In genomic region chr17:40095356-40095943, GRCh38 we compare ENCODE assay signal across 10 cellular contexts. TPM values are rescaled to one million over a fixed set of nuclear protein-coding genes. Genes with fewer than 3 reads are reported as not detected.
DNase-seq lines count a peak whose midpoint lies in the region; ATAC-seq and TF ChIP-seq lines count a peak whose summit lies in the region.
"Had no signal": no experiment of that assay in that cellular context is flagged by ENCODE, and none has a peak within 500 bp of the region (broad histone marks: within the 10 kb centered on the region; RNA-seq: fewer than 3 reads in every experiment).

No MANE protein-coding gene starts in this region.

- no peaks in the 10 kb centered on the region for H3K27me3 ChIP-seq in CD4-positive, alpha-beta memory T cell (ENCODE audit: insufficient read depth, low read length)
- H3K27me3 ChIP-seq in Peyer's patch (no peaks in the 10 kb centered on the region), esophagus (ENCODE audit: control insufficient read depth in 1 of 2, insufficient read depth in 2 of 2, low read length in 2 of 2) (no peaks in the 10 kb centered on the region), sigmoid colon (no peaks in the 10 kb centered on the region), brain microvascular endothelial cell (replicated peaks) (no peaks in the 10 kb centered on the region)

- peaks cover 48 to 75% (median 61%) of the 10 kb centered on the region in 4 donors for H3K4me1 Mint-ChIP-seq in CD4-positive, alpha-beta memory T cell

- CTCF ChIA-PET in CD4-positive, alpha-beta memory T cell (lab: Charles Lee; ENCODE audit: partially characterized antibody) = interaction anchor here (1.0 to 13.8 kb wide), 4 partner anchors 10 to 66 kb away, joined by 4 to 217 read pairs (median 12); no protein-coding TSS in a partner anchor

- intact Hi-C loops in CD4-positive, alpha-beta memory T cell (cut with micrococcal nuclease) = no loop called here
- intact Hi-C loops in sigmoid colon (cut with DNase I) = no loop called here

- H3K27ac ChIP-seq in CD4-positive, alpha-beta memory T cell (ENCODE audit: low read depth, low read length) = peak overlapping the region; percentile 92
- H3K27ac ChIP-seq in Peyer's patch (peak overlapping the region; percentile 93 to 99 (median 96)), esophagus (ENCODE audit: low read depth in 2 of 2, low read length in 1 of 2) (peak overlapping the region; percentile 39 to 100), sigmoid colon (peak overlapping the region; percentile 97 to 100 (median 98)), brain microvascular endothelial cell (no peak overlapping the region)
- H3K27ac ChIP-seq: VCaP had no signal

- H3K4me1 ChIP-seq in CD4-positive, alpha-beta memory T cell (ENCODE audit: insufficient read depth, low read length) = peaks cover 66% of the 10 kb centered on the region
- H3K4me1 ChIP-seq in Peyer's patch = peaks cover 8 to 67% (median 33%) of the 10 kb centered on the region in 4 donors
- peaks cover 13 to 31% of the 10 kb centered on the region in 2 donors for H3K4me1 ChIP-seq in esophagus (ENCODE audit: control insufficient read depth in 2 of 2, insufficient read depth in 2 of 2, low read length in 1 of 2)
- H3K4me1 ChIP-seq in sigmoid colon = peaks cover 0 to 83% (median 82%) of the 10 kb centered on the region in 4 donors

- no peak for ATAC-seq in GM19324 (IDR thresholded peaks at IDR 0.05; ENCODE audit: low FRiP score, unreplicated experiment)

- no peak for TF ChIP-seq EP300 in sigmoid colon (IDR thresholded peaks at IDR 0.05)

- H3K27ac Mint-ChIP-seq in CD4-positive, alpha-beta memory T cell = peak overlapping the region; percentile 86 to 99 (median 95)

- 60 to 64% methylated on average over 17 of the region's 17 CpGs for WGBS in esophagus, 2 donors
- 47 to 64% methylated on average over 17 of the region's 17 CpGs for WGBS in sigmoid colon, 2 donors

- H3K36me3 Mint-ChIP-seq in CD4-positive, alpha-beta memory T cell = peaks cover 36 to 52% of the 10 kb centered on the region in 2 donors

- in situ Hi-C loops in brain microvascular endothelial cell (cut with HindIII; ENCODE audit: low pct_ligation_motif_present, low sequenced_read_pairs) = no loop called here

- peaks cover 25% of the 10 kb centered on the region for H3K36me3 ChIP-seq in CD4-positive, alpha-beta memory T cell (ENCODE audit: insufficient read depth, low read length)
- H3K36me3 ChIP-seq in Peyer's patch (peaks cover 0 to 53% (median 0%) of the 10 kb centered on the region in 3 donors), esophagus (ENCODE audit: control insufficient read depth in 2 of 2, insufficient read depth in 2 of 2, low read length in 1 of 2) (peaks cover 20 to 40% of the 10 kb centered on the region in 2 donors), sigmoid colon (peaks cover 43 to 50% (median 46%) of the 10 kb centered on the region in 4 donors), brain microvascular endothelial cell (replicated peaks) (peaks cover 28% of the 10 kb centered on the region)

- TF ChIP-seq POLR2A in Peyer's patch (IDR thresholded peaks at IDR 0.05) = no peak
- TF ChIP-seq POLR2A in sigmoid colon (IDR thresholded peaks at IDR 0.05) = no peak

- TF ChIP-seq CTCF in Peyer's patch (IDR thresholded peaks at IDR 0.05) (no peak), sigmoid colon (IDR thresholded peaks at IDR 0.05) (no peak), brain microvascular endothelial cell (IDR thresholded peaks at IDR 0.05; ENCODE audit: low read depth, low read length, missing control alignments) (no peak)

- no peaks in the 10 kb centered on the region for H3K27me3 Mint-ChIP-seq in CD4-positive, alpha-beta memory T cell

- H3K4me3 Mint-ChIP-seq in CD4-positive, alpha-beta memory T cell = peak overlapping the region; percentile 80 to 99 (median 92)

- H3K9me3 Mint-ChIP-seq in CD4-positive, alpha-beta memory T cell = no peaks in the 10 kb centered on the region

- peak overlapping the region in 1 of 2 donors; percentile 43 for H3K4me3 ChIP-seq in CD4-positive, alpha-beta memory T cell (ENCODE audit: low read length in 2 of 2)
- H3K4me3 ChIP-seq in Peyer's patch (peak overlapping the region in 1 of 4 donors; percentile 6), esophagus (ENCODE audit: low read depth in 1 of 2, low read length in 2 of 2) (no peak overlapping the region), sigmoid colon (no peak overlapping the region), brain microvascular endothelial cell (ENCODE audit: low read depth, low read length) (no peak overlapping the region)

- peak in 1 of 5 donors; percentile 48 for DNase-seq in CD4-positive, alpha-beta memory T cell
- DNase-seq in Peyer's patch (no peak), sigmoid colon (peak; percentile 76), brain microvascular endothelial cell (no peak), hepatic stellate cell (ENCODE audit: low spot score) (no peak), GM19238 (ENCODE audit: insufficient read length, low spot score) (no peak)
- DNase-seq: Calu3 had no signal

- no peaks in the 10 kb centered on the region for H3K9me3 ChIP-seq in CD4-positive, alpha-beta memory T cell (ENCODE audit: control insufficient read depth in 1 of 2, low read length in 2 of 2)
- H3K9me3 ChIP-seq in Peyer's patch (peaks cover 0 to 3% (median 0%) of the 10 kb centered on the region in 4 donors), esophagus (ENCODE audit: control insufficient read depth in 2 of 2, insufficient read depth in 1 of 2, low read depth in 1 of 2, low read length in 1 of 2) (no peaks in the 10 kb centered on the region), sigmoid colon (no peaks in the 10 kb centered on the region)

- POLR2A ChIA-PET in CD4-positive, alpha-beta memory T cell (lab: Charles Lee; ENCODE audit: partially characterized antibody) = interaction anchor here (0.9 to 16.2 kb wide), 13 partner anchors 9 to 452 kb away, joined by 3 to 494 read pairs (median 9); partner anchors contain the start of genes CASC3, MED24, MSL1 and THRA

RNA-seq across cellular contexts. Expression of gene NR1D1, which starts 4.9 kb away (rescaled TPM):
- total RNA-seq in CD4-positive, alpha-beta memory T cell = 10 to 100 TPM; 14.8 to 15.1 TPM
- polyA plus RNA-seq in CD4-positive, alpha-beta memory T cell = 10 to 100 TPM in 1 of 2 donors, 1 to 10 TPM in 1; 5.7 to 12.3 TPM
- 10 to 100 TPM; 13.2 to 38.8 (median 18.9) TPM for total RNA-seq in Peyer's patch
- 10 to 100 TPM; 23.6 to 24.6 TPM for polyA plus RNA-seq in esophagus
- total RNA-seq in sigmoid colon = 10 to 100 TPM in 3 of 4 donors, 1 to 10 TPM in 1; 4.1 to 12.8 (median 11.9) TPM
- 10 to 100 TPM in 1 of 3 donors, 1 to 10 TPM in 2; 4.4 to 11.4 (median 8.1) TPM for polyA plus RNA-seq in sigmoid colon

RNA-seq across cellular contexts. Expression of gene MSL1, which starts 26.3 kb away (rescaled TPM):
- 100 to 1,000 TPM; 130 to 133 TPM for total RNA-seq in CD4-positive, alpha-beta memory T cell
- 1 to 10 TPM; 6.0 to 8.3 TPM for polyA plus RNA-seq in CD4-positive, alpha-beta memory T cell
- total RNA-seq in Peyer's patch = 100 to 1,000 TPM in 3 of 4 donors, 10 to 100 TPM in 1; 86.3 to 207 (median 117) TPM
- polyA plus RNA-seq in esophagus = 10 to 100 TPM; 42.1 to 59.5 TPM
- 10 to 100 TPM; 52.3 to 92.2 (median 58.0) TPM for total RNA-seq in sigmoid colon
- polyA plus RNA-seq in sigmoid colon = 10 to 100 TPM; 29.4 to 63.5 (median 34.0) TPM

RNA-seq across cellular contexts. Expression of gene THRA, which starts 32.7 kb away (rescaled TPM):
- 10 to 100 TPM; 35.9 to 41.3 TPM for total RNA-seq in CD4-positive, alpha-beta memory T cell
- 10 to 100 TPM in 1 of 2 donors, 1 to 10 TPM in 1; 5.8 to 11.9 TPM for polyA plus RNA-seq in CD4-positive, alpha-beta memory T cell
- 10 to 100 TPM; 43.4 to 80.5 (median 68.5) TPM for total RNA-seq in Peyer's patch
- polyA plus RNA-seq in esophagus = 10 to 100 TPM; 10.5 to 11.0 TPM
- 10 to 100 TPM; 78.8 to 86.1 (median 83.8) TPM for total RNA-seq in sigmoid colon
- 10 to 100 TPM; 25.4 to 35.4 (median 25.8) TPM for polyA plus RNA-seq in sigmoid colon

RNA-seq across cellular contexts. Expression of gene MED24, which starts 41.2 kb away (rescaled TPM):
- total RNA-seq in CD4-positive, alpha-beta memory T cell = 10 to 100 TPM; 81.1 to 93.0 TPM
- polyA plus RNA-seq in CD4-positive, alpha-beta memory T cell = 10 to 100 TPM; 34.0 to 46.2 TPM
- 100 to 1,000 TPM in 3 of 4 donors, 10 to 100 TPM in 1; 77.9 to 176 (median 146) TPM for total RNA-seq in Peyer's patch
- 10 to 100 TPM; 37.7 to 43.7 TPM for polyA plus RNA-seq in esophagus
- total RNA-seq in sigmoid colon = 10 to 100 TPM; 27.3 to 64.8 (median 31.7) TPM
- 10 to 100 TPM; 19.2 to 83.0 (median 29.1) TPM for polyA plus RNA-seq in sigmoid colon

RNA-seq across cellular contexts. Expression of gene CASC3, which starts 44.9 kb away (rescaled TPM):
- 100 to 1,000 TPM; 142 to 146 TPM for total RNA-seq in CD4-positive, alpha-beta memory T cell
- polyA plus RNA-seq in CD4-positive, alpha-beta memory T cell = 10 to 100 TPM; 31.1 to 54.2 TPM
- total RNA-seq in Peyer's patch = 100 to 1,000 TPM in 1 of 4 donors, 10 to 100 TPM in 3; 54.6 to 138 (median 57.5) TPM
- 10 to 100 TPM; 24.3 to 24.6 TPM for polyA plus RNA-seq in esophagus
- total RNA-seq in sigmoid colon = 10 to 100 TPM; 60.2 to 94.4 (median 70.7) TPM
- polyA plus RNA-seq in sigmoid colon = 10 to 100 TPM; 22.4 to 42.3 (median 24.0) TPM
